Comparison of ENCODE assay signal across 1 cellular context in the genomic region with DNA sequence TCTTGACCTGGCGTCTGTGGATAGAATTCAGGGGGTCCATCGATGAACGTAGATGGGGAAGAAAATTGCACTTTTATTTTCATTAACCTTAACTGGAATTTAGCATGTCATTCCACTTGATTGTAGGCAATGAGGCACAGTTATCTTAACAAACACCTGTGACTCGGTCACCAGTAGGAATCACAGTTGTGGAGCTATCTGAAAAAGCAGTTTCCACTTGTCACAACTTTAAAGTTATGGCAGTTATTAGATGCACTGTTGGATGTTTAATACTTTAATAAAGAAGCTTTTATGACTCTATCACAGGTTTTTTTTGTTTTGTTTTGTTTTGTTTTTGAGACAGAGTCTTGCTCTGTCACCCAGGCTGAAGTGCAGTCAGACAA.
TF ChIP-seq lines count a peak whose summit lies in the region.

No MANE protein-coding gene starts in this region.

TF ChIP-seq in K562, 482 proteins besides CTCF, POLR2A, EP300 and RAD21 (continued from another document and continues in another):
- TF ChIP-seq CBFB (CRISPR knock-in tag; IDR thresholded peaks at IDR 0.05) = no peak
- no peak for TF ChIP-seq EHMT2 (IDR thresholded peaks at IDR 0.05)
- TF ChIP-seq ZNF274 (IDR thresholded peaks at IDR 0.05; ENCODE audit: borderline replicate concordance, low read depth, low read length) = no peak
- no peak for TF ChIP-seq HNRNPUL1 (IDR thresholded peaks at IDR 0.05; ENCODE audit: low read length)
- TF ChIP-seq, protein P1, sequence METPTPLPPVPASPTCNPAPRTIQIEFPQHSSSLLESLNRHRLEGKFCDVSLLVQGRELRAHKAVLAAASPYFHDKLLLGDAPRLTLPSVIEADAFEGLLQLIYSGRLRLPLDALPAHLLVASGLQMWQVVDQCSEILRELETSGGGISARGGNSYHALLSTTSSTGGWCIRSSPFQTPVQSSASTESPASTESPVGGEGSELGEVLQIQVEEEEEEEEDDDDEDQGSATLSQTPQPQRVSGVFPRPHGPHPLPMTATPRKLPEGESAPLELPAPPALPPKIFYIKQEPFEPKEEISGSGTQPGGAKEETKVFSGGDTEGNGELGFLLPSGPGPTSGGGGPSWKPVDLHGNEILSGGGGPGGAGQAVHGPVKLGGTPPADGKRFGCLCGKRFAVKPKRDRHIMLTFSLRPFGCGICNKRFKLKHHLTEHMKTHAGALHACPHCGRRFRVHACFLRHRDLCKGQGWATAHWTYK (CRISPR knock-in tag; IDR thresholded peaks at IDR 0.05) = no peak
- TF ChIP-seq ZNF780A (CRISPR knock-in tag; IDR thresholded peaks at IDR 0.05) = no peak
- TF ChIP-seq ZNF311 (CRISPR knock-in tag; IDR thresholded peaks at IDR 0.05) = no peak
- TF ChIP-seq NFE2 (IDR thresholded peaks at IDR 0.05; ENCODE audit: low read depth) = peak; percentile 82
- TF ChIP-seq HDAC1 (IDR thresholded peaks at IDR 0.05) = peak; percentile 28 to 84; a peak in 2 of 4 replicates
- no peak for TF ChIP-seq RFX7 (CRISPR knock-in tag; IDR thresholded peaks at IDR 0.05)
- TF ChIP-seq LCOR (CRISPR knock-in tag; IDR thresholded peaks at IDR 0.05) = no peak
- no peak for TF ChIP-seq RBM25 (IDR thresholded peaks at IDR 0.05; ENCODE audit: low read depth, low read length, severe bottlenecking)
- no peak for TF ChIP-seq TFAM (CRISPR knock-in tag; conservative IDR thresholded peaks at IDR 0.05)
- no peak for TF ChIP-seq PHB (CRISPR knock-in tag; IDR thresholded peaks at IDR 0.05)
- TF ChIP-seq SMAD2 (IDR thresholded peaks at IDR 0.05; ENCODE audit: low read depth, low read length) = no peak
- TF ChIP-seq ZKSCAN8 (CRISPR knock-in tag; IDR thresholded peaks at IDR 0.05) = no peak
- no peak for TF ChIP-seq MEF2D (tag; conservative IDR thresholded peaks at IDR 0.05; ENCODE audit: low read depth)
- no peak for TF ChIP-seq SMAD1 (IDR thresholded peaks at IDR 0.05; ENCODE audit: low read depth, low read length, partially characterized antibody)
- peak; percentile 44; the same call in 1 of the 2 replicates for TF ChIP-seq JUND (IDR thresholded peaks at IDR 0.05; ENCODE audit: borderline replicate concordance, low read depth, low read length)
- no peak; the same call in 2 of the 3 replicates for TF ChIP-seq JUND (tag; IDR thresholded peaks at IDR 0.05; ENCODE audit: borderline replicate concordance, low read depth, low read length)
- no peak for TF ChIP-seq MAZ (CRISPR knock-in tag; conservative IDR thresholded peaks at IDR 0.05 in 1 of 2, IDR thresholded peaks at IDR 0.05 in 1 of 2)
- TF ChIP-seq CBX3 (IDR thresholded peaks at IDR 0.05; ENCODE audit: borderline replicate concordance in 1 of 2, low read length in 2 of 2) = no peak
- TF ChIP-seq, protein P2, sequence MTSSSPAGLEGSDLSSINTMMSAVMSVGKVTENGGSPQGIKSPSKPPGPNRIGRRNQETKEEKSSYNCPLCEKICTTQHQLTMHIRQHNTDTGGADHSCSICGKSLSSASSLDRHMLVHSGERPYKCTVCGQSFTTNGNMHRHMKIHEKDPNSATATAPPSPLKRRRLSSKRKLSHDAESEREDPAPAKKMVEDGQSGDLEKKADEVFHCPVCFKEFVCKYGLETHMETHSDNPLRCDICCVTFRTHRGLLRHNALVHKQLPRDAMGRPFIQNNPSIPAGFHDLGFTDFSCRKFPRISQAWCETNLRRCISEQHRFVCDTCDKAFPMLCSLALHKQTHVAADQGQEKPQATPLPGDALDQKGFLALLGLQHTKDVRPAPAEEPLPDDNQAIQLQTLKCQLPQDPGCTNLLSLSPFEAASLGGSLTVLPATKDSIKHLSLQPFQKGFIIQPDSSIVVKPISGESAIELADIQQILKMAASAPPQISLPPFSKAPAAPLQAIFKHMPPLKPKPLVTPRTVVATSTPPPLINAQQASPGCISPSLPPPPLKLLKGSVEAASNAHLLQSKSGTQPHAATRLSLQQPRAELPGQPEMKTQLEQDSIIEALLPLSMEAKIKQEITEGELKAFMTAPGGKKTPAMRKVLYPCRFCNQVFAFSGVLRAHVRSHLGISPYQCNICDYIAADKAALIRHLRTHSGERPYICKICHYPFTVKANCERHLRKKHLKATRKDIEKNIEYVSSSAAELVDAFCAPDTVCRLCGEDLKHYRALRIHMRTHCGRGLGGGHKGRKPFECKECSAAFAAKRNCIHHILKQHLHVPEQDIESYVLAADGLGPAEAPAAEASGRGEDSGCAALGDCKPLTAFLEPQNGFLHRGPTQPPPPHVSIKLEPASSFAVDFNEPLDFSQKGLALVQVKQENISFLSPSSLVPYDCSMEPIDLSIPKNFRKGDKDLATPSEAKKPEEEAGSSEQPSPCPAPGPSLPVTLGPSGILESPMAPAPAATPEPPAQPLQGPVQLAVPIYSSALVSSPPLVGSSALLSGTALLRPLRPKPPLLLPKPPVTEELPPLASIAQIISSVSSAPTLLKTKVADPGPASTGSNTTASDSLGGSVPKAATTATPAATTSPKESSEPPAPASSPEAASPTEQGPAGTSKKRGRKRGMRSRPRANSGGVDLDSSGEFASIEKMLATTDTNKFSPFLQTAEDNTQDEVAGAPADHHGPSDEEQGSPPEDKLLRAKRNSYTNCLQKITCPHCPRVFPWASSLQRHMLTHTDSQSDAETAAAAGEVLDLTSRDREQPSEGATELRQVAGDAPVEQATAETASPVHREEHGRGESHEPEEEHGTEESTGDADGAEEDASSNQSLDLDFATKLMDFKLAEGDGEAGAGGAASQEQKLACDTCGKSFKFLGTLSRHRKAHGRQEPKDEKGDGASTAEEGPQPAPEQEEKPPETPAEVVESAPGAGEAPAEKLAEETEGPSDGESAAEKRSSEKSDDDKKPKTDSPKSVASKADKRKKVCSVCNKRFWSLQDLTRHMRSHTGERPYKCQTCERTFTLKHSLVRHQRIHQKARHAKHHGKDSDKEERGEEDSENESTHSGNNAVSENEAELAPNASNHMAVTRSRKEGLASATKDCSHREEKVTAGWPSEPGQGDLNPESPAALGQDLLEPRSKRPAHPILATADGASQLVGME (CRISPR knock-in tag; IDR thresholded peaks at IDR 0.05) = no peak
- TF ChIP-seq NRF1 (conservative IDR thresholded peaks at IDR 0.05 in 1 of 2, IDR thresholded peaks at IDR 0.05 in 1 of 2) = no peak
- TF ChIP-seq ZNF175 (CRISPR knock-in tag; IDR thresholded peaks at IDR 0.05; ENCODE audit: low read depth) = no peak
- TF ChIP-seq, protein P3, sequence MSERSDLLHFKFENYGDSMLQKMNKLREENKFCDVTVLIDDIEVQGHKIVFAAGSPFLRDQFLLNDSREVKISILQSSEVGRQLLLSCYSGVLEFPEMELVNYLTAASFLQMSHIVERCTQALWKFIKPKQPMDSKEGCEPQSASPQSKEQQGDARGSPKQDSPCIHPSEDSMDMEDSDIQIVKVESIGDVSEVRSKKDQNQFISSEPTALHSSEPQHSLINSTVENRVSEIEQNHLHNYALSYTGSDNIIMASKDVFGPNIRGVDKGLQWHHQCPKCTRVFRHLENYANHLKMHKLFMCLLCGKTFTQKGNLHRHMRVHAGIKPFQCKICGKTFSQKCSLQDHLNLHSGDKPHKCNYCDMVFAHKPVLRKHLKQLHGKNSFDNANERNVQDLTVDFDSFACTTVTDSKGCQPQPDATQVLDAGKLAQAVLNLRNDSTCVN (CRISPR knock-in tag; IDR thresholded peaks at IDR 0.05) = no peak
- no peak for TF ChIP-seq MXI1 (IDR thresholded peaks at IDR 0.05; ENCODE audit: low read depth, low read length)
- TF ChIP-seq, protein P4, sequence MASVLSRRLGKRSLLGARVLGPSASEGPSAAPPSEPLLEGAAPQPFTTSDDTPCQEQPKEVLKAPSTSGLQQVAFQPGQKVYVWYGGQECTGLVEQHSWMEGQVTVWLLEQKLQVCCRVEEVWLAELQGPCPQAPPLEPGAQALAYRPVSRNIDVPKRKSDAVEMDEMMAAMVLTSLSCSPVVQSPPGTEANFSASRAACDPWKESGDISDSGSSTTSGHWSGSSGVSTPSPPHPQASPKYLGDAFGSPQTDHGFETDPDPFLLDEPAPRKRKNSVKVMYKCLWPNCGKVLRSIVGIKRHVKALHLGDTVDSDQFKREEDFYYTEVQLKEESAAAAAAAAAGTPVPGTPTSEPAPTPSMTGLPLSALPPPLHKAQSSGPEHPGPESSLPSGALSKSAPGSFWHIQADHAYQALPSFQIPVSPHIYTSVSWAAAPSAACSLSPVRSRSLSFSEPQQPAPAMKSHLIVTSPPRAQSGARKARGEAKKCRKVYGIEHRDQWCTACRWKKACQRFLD (CRISPR knock-in tag; IDR thresholded peaks at IDR 0.05) = no peak
- TF ChIP-seq GTF2A2 (tag; IDR thresholded peaks at IDR 0.05) = no peak
- TF ChIP-seq NR2F6 (CRISPR knock-in tag; IDR thresholded peaks at IDR 0.05) = no peak
- TF ChIP-seq KDM2B (CRISPR knock-in tag; IDR thresholded peaks at IDR 0.05) = no peak
- peak in 1 of 2 experiments; percentile 84; a peak in 1 of 4 replicates for TF ChIP-seq MCM7 (IDR thresholded peaks at IDR 0.05)
- no peak for TF ChIP-seq ZBTB17 (CRISPR knock-in tag; IDR thresholded peaks at IDR 0.05)
- TF ChIP-seq ZEB2 (IDR thresholded peaks at IDR 0.05) = 0 out of 2 replicates have a peak, but pooled peaks have one; percentile 43
- peak; percentile 68 for TF ChIP-seq SOX6 (IDR thresholded peaks at IDR 0.05)
- no peak for TF ChIP-seq ZNF224 (CRISPR knock-in tag; IDR thresholded peaks at IDR 0.05)
- TF ChIP-seq, protein P5, sequence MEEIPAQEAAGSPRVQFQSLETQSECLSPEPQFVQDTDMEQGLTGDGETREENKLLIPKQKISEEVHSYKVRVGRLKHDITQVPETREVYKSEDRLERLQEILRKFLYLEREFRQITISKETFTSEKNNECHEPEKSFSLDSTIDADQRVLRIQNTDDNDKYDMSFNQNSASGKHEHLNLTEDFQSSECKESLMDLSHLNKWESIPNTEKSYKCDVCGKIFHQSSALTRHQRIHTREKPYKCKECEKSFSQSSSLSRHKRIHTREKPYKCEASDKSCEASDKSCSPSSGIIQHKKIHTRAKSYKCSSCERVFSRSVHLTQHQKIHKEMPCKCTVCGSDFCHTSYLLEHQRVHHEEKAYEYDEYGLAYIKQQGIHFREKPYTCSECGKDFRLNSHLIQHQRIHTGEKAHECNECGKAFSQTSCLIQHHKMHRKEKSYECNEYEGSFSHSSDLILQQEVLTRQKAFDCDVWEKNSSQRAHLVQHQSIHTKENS (CRISPR knock-in tag; IDR thresholded peaks at IDR 0.05) = no peak
- TF ChIP-seq TBL1XR1 (IDR thresholded peaks at IDR 0.05; ENCODE audit: low read length in 2 of 2) = peak; percentile 52 to 63; a peak in 3 of 4 replicates
- peak; percentile 55 for TF ChIP-seq KHSRP (IDR thresholded peaks at IDR 0.05)
- no peak for TF ChIP-seq SP1 (CRISPR knock-in tag; IDR thresholded peaks at IDR 0.05)
- TF ChIP-seq, protein P6, sequence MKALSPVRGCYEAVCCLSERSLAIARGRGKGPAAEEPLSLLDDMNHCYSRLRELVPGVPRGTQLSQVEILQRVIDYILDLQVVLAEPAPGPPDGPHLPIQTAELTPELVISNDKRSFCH (CRISPR knock-in tag; IDR thresholded peaks at IDR 0.05) = no peak
- TF ChIP-seq, protein P6 (tag; IDR thresholded peaks at IDR 0.05) = no peak
- TF ChIP-seq POLR2B (IDR thresholded peaks at IDR 0.05; ENCODE audit: low read depth, partially characterized antibody) = no peak
- TF ChIP-seq, protein P7, sequence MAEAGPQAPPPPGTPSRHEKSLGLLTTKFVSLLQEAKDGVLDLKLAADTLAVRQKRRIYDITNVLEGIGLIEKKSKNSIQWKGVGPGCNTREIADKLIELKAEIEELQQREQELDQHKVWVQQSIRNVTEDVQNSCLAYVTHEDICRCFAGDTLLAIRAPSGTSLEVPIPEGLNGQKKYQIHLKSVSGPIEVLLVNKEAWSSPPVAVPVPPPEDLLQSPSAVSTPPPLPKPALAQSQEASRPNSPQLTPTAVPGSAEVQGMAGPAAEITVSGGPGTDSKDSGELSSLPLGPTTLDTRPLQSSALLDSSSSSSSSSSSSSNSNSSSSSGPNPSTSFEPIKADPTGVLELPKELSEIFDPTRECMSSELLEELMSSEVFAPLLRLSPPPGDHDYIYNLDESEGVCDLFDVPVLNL (CRISPR knock-in tag; IDR thresholded peaks at IDR 0.05; ENCODE audit: low read depth) = no peak
- TF ChIP-seq, protein P8, sequence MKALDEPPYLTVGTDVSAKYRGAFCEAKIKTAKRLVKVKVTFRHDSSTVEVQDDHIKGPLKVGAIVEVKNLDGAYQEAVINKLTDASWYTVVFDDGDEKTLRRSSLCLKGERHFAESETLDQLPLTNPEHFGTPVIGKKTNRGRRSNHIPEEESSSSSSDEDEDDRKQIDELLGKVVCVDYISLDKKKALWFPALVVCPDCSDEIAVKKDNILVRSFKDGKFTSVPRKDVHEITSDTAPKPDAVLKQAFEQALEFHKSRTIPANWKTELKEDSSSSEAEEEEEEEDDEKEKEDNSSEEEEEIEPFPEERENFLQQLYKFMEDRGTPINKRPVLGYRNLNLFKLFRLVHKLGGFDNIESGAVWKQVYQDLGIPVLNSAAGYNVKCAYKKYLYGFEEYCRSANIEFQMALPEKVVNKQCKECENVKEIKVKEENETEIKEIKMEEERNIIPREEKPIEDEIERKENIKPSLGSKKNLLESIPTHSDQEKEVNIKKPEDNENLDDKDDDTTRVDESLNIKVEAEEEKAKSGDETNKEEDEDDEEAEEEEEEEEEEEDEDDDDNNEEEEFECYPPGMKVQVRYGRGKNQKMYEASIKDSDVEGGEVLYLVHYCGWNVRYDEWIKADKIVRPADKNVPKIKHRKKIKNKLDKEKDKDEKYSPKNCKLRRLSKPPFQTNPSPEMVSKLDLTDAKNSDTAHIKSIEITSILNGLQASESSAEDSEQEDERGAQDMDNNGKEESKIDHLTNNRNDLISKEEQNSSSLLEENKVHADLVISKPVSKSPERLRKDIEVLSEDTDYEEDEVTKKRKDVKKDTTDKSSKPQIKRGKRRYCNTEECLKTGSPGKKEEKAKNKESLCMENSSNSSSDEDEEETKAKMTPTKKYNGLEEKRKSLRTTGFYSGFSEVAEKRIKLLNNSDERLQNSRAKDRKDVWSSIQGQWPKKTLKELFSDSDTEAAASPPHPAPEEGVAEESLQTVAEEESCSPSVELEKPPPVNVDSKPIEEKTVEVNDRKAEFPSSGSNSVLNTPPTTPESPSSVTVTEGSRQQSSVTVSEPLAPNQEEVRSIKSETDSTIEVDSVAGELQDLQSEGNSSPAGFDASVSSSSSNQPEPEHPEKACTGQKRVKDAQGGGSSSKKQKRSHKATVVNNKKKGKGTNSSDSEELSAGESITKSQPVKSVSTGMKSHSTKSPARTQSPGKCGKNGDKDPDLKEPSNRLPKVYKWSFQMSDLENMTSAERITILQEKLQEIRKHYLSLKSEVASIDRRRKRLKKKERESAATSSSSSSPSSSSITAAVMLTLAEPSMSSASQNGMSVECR (CRISPR knock-in tag; IDR thresholded peaks at IDR 0.05) = no peak
- peak; percentile 46; the same call in 1 of the 2 replicates for TF ChIP-seq LEF1 (IDR thresholded peaks at IDR 0.05)
- TF ChIP-seq MECOM (CRISPR knock-in tag; IDR thresholded peaks at IDR 0.05) = no peak
- TF ChIP-seq E2F3 (CRISPR knock-in tag; IDR thresholded peaks at IDR 0.05) = no peak
- TF ChIP-seq PYGO2 (tag; IDR thresholded peaks at IDR 0.05) = no peak
- no peak for TF ChIP-seq ZNF766 (CRISPR knock-in tag; conservative IDR thresholded peaks at IDR 0.05)
- TF ChIP-seq ZNF140 (CRISPR knock-in tag; IDR thresholded peaks at IDR 0.05) = no peak
- TF ChIP-seq CTBP1 (IDR thresholded peaks at IDR 0.05; ENCODE audit: borderline replicate concordance) = no peak
